ENCODE assay signal across 8 cellular contexts in genomic region chr18:59900222-59901128, GRCh38. TPM values are rescaled to one million over a fixed set of nuclear protein-coding genes. Genes with fewer than 3 reads are reported as not detected.
A peak's percentile ranks its signal among the peaks of the same experiment; 100 is the strongest.
DNase-seq lines count a peak whose midpoint lies in the region; ATAC-seq, FAIRE-seq and TF ChIP-seq lines count a peak whose summit lies in the region.

No MANE protein-coding gene starts in this region.

- DNase-seq in A549 (ENCODE audit: low read depth in 1 of 2, low spot score in 1 of 2) (peak in 1 of 2 experiments; percentile 63), NCI-H2171 (lab: John Stamatoyannopoulos, UW) (peak; percentile 44), dermis blood vessel endothelial cell (peak; percentile 83), memory B cell (ENCODE audit: low spot score in 2 of 2) (peak; percentile 53 to 76)
- DNase-seq in stimulated activated CD8-positive, alpha-beta memory T cell treated with anti-CD3 and anti-CD28 coated beads, Interleukin-4, amount 100 ng/mL, for 24 hours (ENCODE audit: low read depth) = peak; percentile 37

- 2% methylated on average over 24 of the region's 51 CpGs for WGBS in A549 (ENCODE audit: missing lambda C conversion rate)

- H3K36me3 Mint-ChIP-seq in memory B cell = peaks cover 10% of the 10 kb centered on the region

- H3K27ac Mint-ChIP-seq in memory B cell = peak overlapping the region; percentile 99

- ATAC-seq in A549 (peak; percentile 64 to 66), GM18520 (IDR thresholded peaks at IDR 0.05; ENCODE audit: unreplicated experiment) (peak; percentile 18), HG03045 (IDR thresholded peaks at IDR 0.05; ENCODE audit: unreplicated experiment) (peak; percentile 32), memory B cell (ENCODE audit: low read depth) (peak; percentile 58)
- peak; percentile 53 to 58 for ATAC-seq in activated CD4-positive, CD25-positive, alpha-beta regulatory T cell treated with anti-CD3 and anti-CD28 coated beads, Interleukin-2, amount 50 U/mL, for 24 hours

- TF ChIP-seq POLR2A in A549 (IDR thresholded peaks at IDR 0.05; ENCODE audit: low read length) = no peak

- H3K4me3 ChIP-seq in A549 = peak overlapping the region; percentile 94

- no peaks in the 10 kb centered on the region for H3K9me3 ChIP-seq in A549

- TF ChIP-seq RAD21 in A549 (conservative IDR thresholded peaks at IDR 0.05 in 1 of 2, IDR thresholded peaks at IDR 0.05 in 1 of 2) = 0 out of 5 replicates have a peak, but pooled peaks of 1 of the 2 experiments have one; percentile 7

- H3K4me2 ChIP-seq in A549 = peak overlapping the region; percentile 70

- no peak for TF ChIP-seq EP300 in A549 (IDR thresholded peaks at IDR 0.05)

- no peak for FAIRE-seq in A549 (lab: Jason Lieb, UNC)

- no peaks in the 10 kb centered on the region for H3K27me3 Mint-ChIP-seq in memory B cell

- H3K9me3 Mint-ChIP-seq in memory B cell = no peaks in the 10 kb centered on the region

- H3K4me3 Mint-ChIP-seq in memory B cell = peak overlapping the region; percentile 99

- peaks cover 31% of the 10 kb centered on the region for H3K4me1 Mint-ChIP-seq in memory B cell

- H3K27ac ChIP-seq in A549 = peak overlapping the region; percentile 90 to 96

- POLR2A ChIA-PET in A549 (lab: Yijun Ruan, JAX) = interaction anchor here (0.5 to 2.8 kb wide), 18 partner anchors 10 to 546 kb away, joined by 3 to 28 read pairs (median 6); no protein-coding TSS in a partner anchor

- peaks cover 47% of the 10 kb centered on the region for H3K4me1 ChIP-seq in A549

- TF ChIP-seq CTCF in A549 (IDR thresholded peaks at IDR 0.05) = no peak

- CTCF ChIA-PET in A549 (lab: Yijun Ruan, JAX) = interaction anchor here (1.1 to 2.8 kb wide), 5 partner anchors 15 to 63 kb away, joined by 3 to 14 read pairs (median 3); no protein-coding TSS in a partner anchor

TF ChIP-seq in A549, 52 proteins besides CTCF, POLR2A, EP300 and RAD21:
- no peak for TF ChIP-seq TP53 (CRISPR knock-in tag; IDR thresholded peaks at IDR 0.05)
- no peak for TF ChIP-seq GATA3 (IDR thresholded peaks at IDR 0.05; ENCODE audit: borderline replicate concordance)
- no peak for TF ChIP-seq HOXB13 (CRISPR knock-in tag; IDR thresholded peaks at IDR 0.05; ENCODE audit: low read depth)
- TF ChIP-seq CEBPB (IDR thresholded peaks at IDR 0.05) = 0 out of 4 replicates have a peak, but pooled peaks of 1 of the 2 experiments have one; percentile 17

RNA-seq across cellular contexts. Expression of gene PMAIP1, which starts 0.7 kb away (rescaled TPM):
- polyA plus RNA-seq in A549 (2011; rRNA removed) = 23.1 and 40.3 TPM in 2 replicates
- polyA plus RNA-seq in A549 (2012; cell fraction: cytosol; rRNA removed) = 8.7 and 10.4 TPM in 2 replicates
- polyA plus RNA-seq in A549 (2012; cell fraction: nucleus; rRNA removed) = 4.2 and 4.7 TPM in 2 replicates
- 9.7 to 10.6 TPM (median 9.7 TPM) in 3 replicates for polyA plus RNA-seq in A549 (2017; fragmentation: RNase III; extraction: RNeasy Plus Mini Kit Qiagen cat#74134 plus additional on column Dnase treatment)
- 5.7 and 8.6 TPM in 2 replicates for polyA minus RNA-seq in A549 (2011; rRNA and poly(A)+ RNA removed)
- total RNA-seq in dermis blood vessel endothelial cell = 11.7 and 14.3 TPM in 2 replicates
